In genomic region chr11:125621995-125622394, GRCh38 we compare ENCODE assay signal across 16 cellular contexts. TPM values are rescaled to one million over a fixed set of nuclear protein-coding genes. Genes with fewer than 3 reads are reported as not detected.
DNase-seq lines count a peak whose midpoint lies in the region; ATAC-seq and TF ChIP-seq lines count a peak whose summit lies in the region.
"Had no signal": no experiment of that assay in that cellular context is flagged by ENCODE, and none has a peak within 500 bp of the region (broad histone marks: within the 10 kb centered on the region; RNA-seq: fewer than 3 reads in every experiment).

No MANE protein-coding gene starts in this region.

- peaks cover 14% of the 10 kb centered on the region for H3K4me1 Mint-ChIP-seq in activated T-cell treated with anti-CD3 and anti-CD28 coated beads, Interleukin-2, amount 50 U/mL, for 72 hours (ENCODE audit: low read depth)
- H3K4me1 Mint-ChIP-seq in activated CD8-positive, alpha-beta T cell treated with anti-CD3 and anti-CD28 coated beads, Interleukin-2, amount 10 ng/mL, durations not matched to agents 7 days and 5 days (ENCODE audit: low read depth): peaks cover 10% of the 10 kb centered on the region

- peak overlapping the region; percentile 26 to 92 for H3K27ac ChIP-seq in tibial artery
- H3K27ac ChIP-seq: epithelial cell of prostate, SK-N-MC had no signal

- H3K9me3 Mint-ChIP-seq in activated T-cell treated with anti-CD3 and anti-CD28 coated beads, Interleukin-2, amount 50 U/mL, for 72 hours: no peaks in the 10 kb centered on the region
- no peaks in the 10 kb centered on the region for H3K9me3 Mint-ChIP-seq in activated CD8-positive, alpha-beta T cell treated with anti-CD3 and anti-CD28 coated beads, Interleukin-2, amount 10 ng/mL, durations not matched to agents 7 days and 5 days (ENCODE audit: insufficient read depth)
- H3K9me3 Mint-ChIP-seq: naive thymus-derived CD8-positive, alpha-beta T cell; type B pancreatic cell had no signal

- no peak overlapping the region for H3K4me3 Mint-ChIP-seq in activated T-cell treated with anti-CD3 and anti-CD28 coated beads, Interleukin-2, amount 50 U/mL, for 72 hours
- H3K4me3 Mint-ChIP-seq in activated CD8-positive, alpha-beta T cell treated with anti-CD3 and anti-CD28 coated beads, Interleukin-2, amount 10 ng/mL, durations not matched to agents 7 days and 5 days: no peak overlapping the region
- H3K4me3 Mint-ChIP-seq: naive thymus-derived CD8-positive, alpha-beta T cell; type B pancreatic cell had no signal

- CTCF ChIA-PET in activated CD8-positive, alpha-beta T cell treated with anti-CD3 and anti-CD28 coated beads, Interleukin-2, amount 10 ng/mL, durations not matched to agents 7 days and 5 days (lab: Charles Lee): interaction anchor here (1.6 kb wide), 2 partner anchors 11 to 23 kb away, joined by 3 to 6 read pairs; no protein-coding TSS in a partner anchor

- intact Hi-C loops in tibial artery (cut with DNase I; ENCODE audit: low total_unique reads): loop anchor here (10.0 kb wide), 1 partner anchor 857 kb away; the partner anchor contains the start of gene ESAM

- H3K27me3 Mint-ChIP-seq in activated T-cell treated with anti-CD3 and anti-CD28 coated beads, Interleukin-2, amount 50 U/mL, for 72 hours (ENCODE audit: low read depth): no peaks in the 10 kb centered on the region
- H3K27me3 Mint-ChIP-seq in activated CD8-positive, alpha-beta T cell treated with anti-CD3 and anti-CD28 coated beads, Interleukin-2, amount 10 ng/mL, durations not matched to agents 7 days and 5 days (ENCODE audit: low read depth): no peaks in the 10 kb centered on the region
- H3K27me3 Mint-ChIP-seq: type B pancreatic cell had no signal

- no peak for TF ChIP-seq CTCF in fibroblast of the aortic adventitia (IDR thresholded peaks at IDR 0.05; ENCODE audit: insufficient read depth, low read length)
- TF ChIP-seq CTCF in tibial artery (IDR thresholded peaks at IDR 0.05): no peak

- H3K27ac Mint-ChIP-seq in activated T-cell treated with anti-CD3 and anti-CD28 coated beads, Interleukin-2, amount 50 U/mL, for 72 hours: peak overlapping the region; percentile 58
- no peak overlapping the region for H3K27ac Mint-ChIP-seq in activated CD8-positive, alpha-beta T cell treated with anti-CD3 and anti-CD28 coated beads, Interleukin-2, amount 10 ng/mL, durations not matched to agents 7 days and 5 days
- H3K27ac Mint-ChIP-seq: type B pancreatic cell had no signal

- H3K27me3 ChIP-seq in tibial artery: no peaks in the 10 kb centered on the region

- ATAC-seq in activated T-cell treated with anti-CD3 and anti-CD28 coated beads, Interleukin-2, amount 50 U/mL, for 72 hours (replicated peaks in 1 of 2): no peak
- ATAC-seq in activated CD8-positive, alpha-beta T cell treated with anti-CD3 and anti-CD28 coated beads, Interleukin-2, amount 10 ng/mL, durations not matched to agents 7 days and 5 days: no peak
- ATAC-seq: activated CD4-positive, CD25-positive, alpha-beta regulatory T cell treated with anti-CD3 and anti-CD28 coated beads, Interleukin-2, amount 50 U/mL, for 24 hours; naive thymus-derived CD8-positive, alpha-beta T cell had no signal

- H3K36me3 ChIP-seq in tibial artery: peaks cover 33 to 48% (median 44%) of the 10 kb centered on the region in 3 donors

- peaks cover 12 to 27% of the 10 kb centered on the region in 2 donors for H3K36me3 Mint-ChIP-seq in activated T-cell treated with anti-CD3 and anti-CD28 coated beads, Interleukin-2, amount 50 U/mL, for 72 hours (ENCODE audit: insufficient read depth in 2 of 2)
- H3K36me3 Mint-ChIP-seq in activated CD8-positive, alpha-beta T cell treated with anti-CD3 and anti-CD28 coated beads, Interleukin-2, amount 10 ng/mL, durations not matched to agents 7 days and 5 days (ENCODE audit: low read depth): peaks cover 50% of the 10 kb centered on the region

- no peaks in the 10 kb centered on the region for H3K9me3 ChIP-seq in tibial artery

- H3K4me3 ChIP-seq in fibroblast of the aortic adventitia (ENCODE audit: low read depth, low read length): no peak overlapping the region
- H3K4me3 ChIP-seq in tibial artery: peak overlapping the region in 1 of 2 donors; percentile 1
- H3K4me3 ChIP-seq: SK-N-MC had no signal

- no peak for DNase-seq in activated T-cell treated with anti-CD3 and anti-CD28 coated beads, Interleukin-2, amount 50 U/mL, for 72 hours
- no peak for DNase-seq in activated T-cell treated with anti-CD3 and anti-CD28 coated beads for 4 hours
- DNase-seq in SK-MEL-5 (ENCODE audit: low read depth, low spot score): peak; percentile 5
- peak; percentile 56 for DNase-seq in fibroblast of the aortic adventitia (ENCODE audit: low read depth)
- no peak for DNase-seq in tibial artery
- no peak for DNase-seq in NCI-H526 (lab: John Stamatoyannopoulos, UW)
- no peak for DNase-seq in activated CD8-positive, alpha-beta T cell treated with anti-CD3 and anti-CD28 coated beads, Interleukin-2, amount 10 ng/mL, durations not matched to agents 7 days and 5 days
- no peak for DNase-seq in ureter (ENCODE audit: low spot score)
- DNase-seq: activated T-cell treated with anti-CD3 and anti-CD28 coated beads, Interleukin-2, amount 50 U/mL, for 48 hours; islet precursor cell; naive thymus-derived CD8-positive, alpha-beta T cell; NCI-H1092 had no signal

- POLR2A ChIA-PET in activated CD8-positive, alpha-beta T cell treated with anti-CD3 and anti-CD28 coated beads, Interleukin-2, amount 10 ng/mL, durations not matched to agents 7 days and 5 days (lab: Charles Lee): interaction anchor here (0.6 kb wide), 1 partner anchor 41 kb away, joined by 3 read pairs; no protein-coding TSS in a partner anchor

- in situ Hi-C loops in SK-MEL-5 (cut with HindIII; ENCODE audit: low pct_unique_long_range_greater_than_20kb, low sequenced_read_pairs): no loop called here

- H3K4me1 ChIP-seq in tibial artery: peaks cover 0 to 48% (median 24%) of the 10 kb centered on the region in 4 donors

RNA-seq across cellular contexts. Expression of gene CHEK1, which starts 3.0 kb away (rescaled TPM):
- total RNA-seq in activated T-cell treated with anti-CD3 and anti-CD28 coated beads, Interleukin-2, amount 50 U/mL, for 72 hours: 100 to 1,000 TPM; 135 to 180 TPM
- 21.8 and 25.0 TPM in 2 replicates for total RNA-seq in SK-MEL-5 (2014; rRNA removed; shearing (Covaris generic))
- polyA plus RNA-seq in SK-MEL-5 (2015; cell fraction: cytosol; rRNA removed): 20.9 and 21.8 TPM in 2 replicates
- polyA plus RNA-seq in SK-MEL-5 (2015; cell fraction: nucleus; rRNA removed): 32.1 and 51.4 TPM in 2 replicates
- total RNA-seq in fibroblast of the aortic adventitia (ENCODE audit: low replicate concordance): 8.7 and 49.5 TPM in 2 replicates
- 100 to 1,000 TPM; 102 to 106 TPM for total RNA-seq in activated CD8-positive, alpha-beta T cell treated with anti-CD3 and anti-CD28 coated beads, Interleukin-2, amount 10 ng/mL, durations not matched to agents 7 days and 5 days
- 2.8 TPM for total RNA-seq in ureter

RNA-seq across cellular contexts. Expression of gene STT3A, which starts 29.3 kb away (rescaled TPM):
- total RNA-seq in activated T-cell treated with anti-CD3 and anti-CD28 coated beads, Interleukin-2, amount 50 U/mL, for 72 hours: 100 to 1,000 TPM; 121 to 123 TPM
- total RNA-seq in SK-MEL-5 (2014; rRNA removed; shearing (Covaris generic)): 125 and 135 TPM in 2 replicates
- 117 and 124 TPM in 2 replicates for polyA plus RNA-seq in SK-MEL-5 (2015; cell fraction: cytosol; rRNA removed)
- polyA plus RNA-seq in SK-MEL-5 (2015; cell fraction: nucleus; rRNA removed): 100 TPM in 2 replicates
- total RNA-seq in fibroblast of the aortic adventitia (ENCODE audit: low replicate concordance) (285 and 375 TPM in 2 replicates), ureter (138 TPM)
- 100 to 1,000 TPM; 103 to 114 TPM for total RNA-seq in activated CD8-positive, alpha-beta T cell treated with anti-CD3 and anti-CD28 coated beads, Interleukin-2, amount 10 ng/mL, durations not matched to agents 7 days and 5 days

RNA-seq across cellular contexts. Expression of gene EI24, which starts 52.7 kb away (rescaled TPM):
- total RNA-seq in activated T-cell treated with anti-CD3 and anti-CD28 coated beads, Interleukin-2, amount 50 U/mL, for 72 hours: 10 to 100 TPM; 27.4 to 35.6 TPM
- 92.5 and 96.1 TPM in 2 replicates for total RNA-seq in SK-MEL-5 (2014; rRNA removed; shearing (Covaris generic))
- polyA plus RNA-seq in SK-MEL-5 (2015; cell fraction: cytosol; rRNA removed): 127 and 167 TPM in 2 replicates
- polyA plus RNA-seq in SK-MEL-5 (2015; cell fraction: nucleus; rRNA removed): 47.0 and 60.9 TPM in 2 replicates
- total RNA-seq in fibroblast of the aortic adventitia (ENCODE audit: low replicate concordance): 94.5 and 153 TPM in 2 replicates
- total RNA-seq in activated CD8-positive, alpha-beta T cell treated with anti-CD3 and anti-CD28 coated beads, Interleukin-2, amount 10 ng/mL, durations not matched to agents 7 days and 5 days: 10 to 100 TPM; 45.8 to 46.2 TPM
- 108 TPM for total RNA-seq in ureter

RNA-seq across cellular contexts. Expression of gene ACRV1, which starts 58.7 kb away (rescaled TPM):
- total RNA-seq in activated T-cell treated with anti-CD3 and anti-CD28 coated beads, Interleukin-2, amount 50 U/mL, for 72 hours: under 1 TPM in 1 of 2 donors, not detected in 1; 0.23 TPM
- not detected in 2 replicates for total RNA-seq in SK-MEL-5 (2014; rRNA removed; shearing (Covaris generic))
- polyA plus RNA-seq in SK-MEL-5 (2015; cell fraction: cytosol; rRNA removed): not detected in 2 replicates
- polyA plus RNA-seq in SK-MEL-5 (2015; cell fraction: nucleus; rRNA removed): not detected in 2 replicates
- total RNA-seq in fibroblast of the aortic adventitia (ENCODE audit: low replicate concordance): not detected in 2 replicates
- total RNA-seq in activated CD8-positive, alpha-beta T cell treated with anti-CD3 and anti-CD28 coated beads, Interleukin-2, amount 10 ng/mL, durations not matched to agents 7 days and 5 days: not detected
- not detected for total RNA-seq in ureter
- total RNA-seq: naive thymus-derived CD8-positive, alpha-beta T cell had no signal
- polyA plus RNA-seq: naive thymus-derived CD8-positive, alpha-beta T cell had no signal

Comparison
In these comparisons a context has a peak if more than half of its experiments do, and no peak if none do; other contexts are left out.
1. DNase-seq: peak in SK-MEL-5 (single experiment) and fibroblast of the aortic adventitia (single experiment); none in activated T-cell treated with anti-CD3 and anti-CD28 coated beads, Interleukin-2, amount 50 U/mL, for 72 hours (0 of 2), activated T-cell treated with anti-CD3 and anti-CD28 coated beads for 4 hours (single experiment), tibial artery (0 of 2), NCI-H526 (0 of 2), activated CD8-positive, alpha-beta T cell treated with anti-CD3 and anti-CD28 coated beads, Interleukin-2, amount 10 ng/mL, durations not matched to agents 7 days and 5 days (single experiment) and ureter (single experiment).